1 cellular context compared by ENCODE assay signal in the genomic region with DNA sequence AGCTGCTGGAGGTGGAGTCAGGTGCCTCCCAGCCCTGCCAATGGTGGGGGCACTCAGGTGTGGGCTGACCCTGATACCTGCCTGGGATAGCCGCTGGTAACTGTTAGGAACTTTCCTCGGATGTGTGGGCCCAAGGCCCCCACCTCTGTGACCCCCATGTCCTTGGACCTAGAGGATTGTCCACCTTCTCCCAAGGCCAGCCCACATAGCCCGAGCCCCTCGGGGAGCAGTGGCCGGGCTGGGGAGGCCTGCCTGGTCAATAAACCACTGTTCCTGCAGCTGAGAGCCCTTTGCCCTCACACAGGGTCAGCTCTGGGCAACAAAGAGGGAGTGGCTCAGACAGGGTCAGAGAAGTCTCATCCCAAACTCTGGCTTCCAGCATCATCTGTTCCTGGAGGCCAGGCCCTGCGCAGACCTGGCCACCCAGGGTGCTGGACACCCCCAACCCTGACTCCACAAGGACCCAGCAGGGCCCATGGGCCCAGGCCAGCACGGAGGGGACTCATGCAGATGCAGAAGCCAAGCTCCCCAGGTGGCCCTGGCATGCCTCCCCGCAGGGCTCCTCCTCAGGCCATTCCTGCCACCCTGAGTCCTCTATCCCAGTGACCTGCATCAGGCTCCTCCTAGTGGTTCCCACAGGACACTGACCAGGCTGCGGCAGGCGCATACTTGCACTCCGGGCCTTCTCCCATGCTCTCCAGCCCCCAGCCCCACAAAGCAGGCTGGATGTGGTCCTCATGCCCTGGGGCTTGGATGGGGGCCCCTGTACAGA.
A peak's percentile ranks its signal among the peaks of the same experiment; 100 is the strongest.
TF ChIP-seq lines count a peak whose summit lies in the region.

No MANE protein-coding gene starts in this region.

TF ChIP-seq in liver, 16 proteins besides CTCF, POLR2A, EP300 and RAD21 (continued from another document):
- TF ChIP-seq, protein P1, sequence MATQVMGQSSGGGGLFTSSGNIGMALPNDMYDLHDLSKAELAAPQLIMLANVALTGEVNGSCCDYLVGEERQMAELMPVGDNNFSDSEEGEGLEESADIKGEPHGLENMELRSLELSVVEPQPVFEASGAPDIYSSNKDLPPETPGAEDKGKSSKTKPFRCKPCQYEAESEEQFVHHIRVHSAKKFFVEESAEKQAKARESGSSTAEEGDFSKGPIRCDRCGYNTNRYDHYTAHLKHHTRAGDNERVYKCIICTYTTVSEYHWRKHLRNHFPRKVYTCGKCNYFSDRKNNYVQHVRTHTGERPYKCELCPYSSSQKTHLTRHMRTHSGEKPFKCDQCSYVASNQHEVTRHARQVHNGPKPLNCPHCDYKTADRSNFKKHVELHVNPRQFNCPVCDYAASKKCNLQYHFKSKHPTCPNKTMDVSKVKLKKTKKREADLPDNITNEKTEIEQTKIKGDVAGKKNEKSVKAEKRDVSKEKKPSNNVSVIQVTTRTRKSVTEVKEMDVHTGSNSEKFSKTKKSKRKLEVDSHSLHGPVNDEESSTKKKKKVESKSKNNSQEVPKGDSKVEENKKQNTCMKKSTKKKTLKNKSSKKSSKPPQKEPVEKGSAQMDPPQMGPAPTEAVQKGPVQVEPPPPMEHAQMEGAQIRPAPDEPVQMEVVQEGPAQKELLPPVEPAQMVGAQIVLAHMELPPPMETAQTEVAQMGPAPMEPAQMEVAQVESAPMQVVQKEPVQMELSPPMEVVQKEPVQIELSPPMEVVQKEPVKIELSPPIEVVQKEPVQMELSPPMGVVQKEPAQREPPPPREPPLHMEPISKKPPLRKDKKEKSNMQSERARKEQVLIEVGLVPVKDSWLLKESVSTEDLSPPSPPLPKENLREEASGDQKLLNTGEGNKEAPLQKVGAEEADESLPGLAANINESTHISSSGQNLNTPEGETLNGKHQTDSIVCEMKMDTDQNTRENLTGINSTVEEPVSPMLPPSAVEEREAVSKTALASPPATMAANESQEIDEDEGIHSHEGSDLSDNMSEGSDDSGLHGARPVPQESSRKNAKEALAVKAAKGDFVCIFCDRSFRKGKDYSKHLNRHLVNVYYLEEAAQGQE (IDR thresholded peaks at IDR 0.05) = peak; percentile 36
- peak; percentile 7 for TF ChIP-seq FOXA2 (IDR thresholded peaks at IDR 0.05)
